Comparison of ENCODE assay signal across 26 cellular contexts in genomic region chr6:18753071-18753470, GRCh38.
"Had no signal": no experiment of that assay in that cellular context is flagged by ENCODE, and none has a peak within 500 bp of the region (broad histone marks: within the 10 kb centered on the region; RNA-seq: fewer than 3 reads in every experiment).

No MANE protein-coding gene starts in this region.

- H3K27me3 ChIP-seq: ascending aorta, body of pancreas, MG63, Peyer's patch had no signal

- H3K9me3 Mint-ChIP-seq: activated naive CD4-positive, alpha-beta T cell treated with anti-CD3 and anti-CD28 coated beads, Interleukin-2, amount 50 U/mL, for 24 hours; activated naive CD8-positive, alpha-beta T cell treated with anti-CD3 and anti-CD28 coated beads, Interleukin-2, amount 50 U/mL, for 24 hours; T-helper 1 cell treated with Interleukin-12 subunit alpha and Interleukin-12 subunit beta and Interleukin-4 antibody, amounts not matched to agents 30 μg/mL and 1 μg/mL, for 36 hours had no signal

- H3K4me3 ChIP-seq: ascending aorta, body of pancreas, MG63, Peyer's patch, SJSA1 had no signal

- ATAC-seq: activated CD8-positive, alpha-beta T cell treated with anti-CD3 and anti-CD28 coated beads, Interleukin-2, amount 10 ng/mL, durations not matched to agents 7 days and 5 days; activated naive CD8-positive, alpha-beta T cell treated with anti-CD3 and anti-CD28 coated beads, Interleukin-2, amount 50 U/mL, for 24 hours; body of pancreas; SK-N-SH treated with all-trans-retinoic acid at 6 μM for 48 hours had no signal

- H3K4me1 ChIP-seq: body of pancreas, Peyer's patch had no signal

- H3K4me3 Mint-ChIP-seq: activated CD8-positive, alpha-beta T cell treated with anti-CD3 and anti-CD28 coated beads, Interleukin-2, amount 10 ng/mL, durations not matched to agents 7 days and 5 days; activated naive CD4-positive, alpha-beta T cell treated with anti-CD3 and anti-CD28 coated beads, Interleukin-2, amount 50 U/mL, for 24 hours; activated naive CD8-positive, alpha-beta T cell treated with anti-CD3 and anti-CD28 coated beads, Interleukin-2, amount 50 U/mL, for 24 hours; T-helper 1 cell treated with Interleukin-12 subunit alpha and Interleukin-12 subunit beta and Interleukin-4 antibody, amounts not matched to agents 30 μg/mL and 1 μg/mL, for 36 hours had no signal

- H3K27ac ChIP-seq: ascending aorta, body of pancreas, Peyer's patch, RWPE1, SJSA1 had no signal

- DNase-seq: activated CD4-positive, alpha-beta T cell treated with anti-CD3 and anti-CD28 coated beads for 48 hours; activated CD4-positive, alpha-beta T cell treated with anti-CD3 and anti-CD28 coated beads, Interleukin-2, amount 50 U/mL, for 4 hours; activated CD4-positive, CD25-positive, alpha-beta regulatory T cell treated with anti-CD3 and anti-CD28 coated beads, Interleukin-2, amount 50 U/mL, for 72 hours; activated CD8-positive, alpha-beta memory T cell treated with anti-CD3 and anti-CD28 coated beads, Interleukin-2, amount 50 U/mL, for 48 hours; activated CD8-positive, alpha-beta T cell treated with anti-CD3 and anti-CD28 coated beads, Interleukin-2, amount 10 ng/mL, durations not matched to agents 7 days and 5 days; activated naive CD8-positive, alpha-beta T cell treated with anti-CD3 and anti-CD28 coated beads, Interleukin-2, amount 50 U/mL, for 24 hours; activated T-cell treated with anti-CD3 and anti-CD28 coated beads, Interleukin-2, amount 50 U/mL, for 1 hour; amniotic stem cell; body of pancreas; MG63; MV-4-11; NCI-H1092 treated with DMSO at 0.1 percent for 48 hours; NCI-H1417 treated with DMSO at 0.1 percent for 48 hours; NCI-H1694; NCI-H2029; NCI-H2107; NCI-H2171 treated with DMSO at 0.1 percent for 48 hours; NCI-H510A treated with DMSO at 0.1 percent for 48 hours; Peyer's patch; SHP77 had no signal

- H3K4me1 Mint-ChIP-seq: activated naive CD4-positive, alpha-beta T cell treated with anti-CD3 and anti-CD28 coated beads, Interleukin-2, amount 50 U/mL, for 24 hours; activated naive CD8-positive, alpha-beta T cell treated with anti-CD3 and anti-CD28 coated beads, Interleukin-2, amount 50 U/mL, for 24 hours had no signal

- H3K27ac Mint-ChIP-seq: activated CD8-positive, alpha-beta T cell treated with anti-CD3 and anti-CD28 coated beads, Interleukin-2, amount 10 ng/mL, durations not matched to agents 7 days and 5 days; activated naive CD4-positive, alpha-beta T cell treated with anti-CD3 and anti-CD28 coated beads, Interleukin-2, amount 50 U/mL, for 24 hours; activated naive CD8-positive, alpha-beta T cell treated with anti-CD3 and anti-CD28 coated beads, Interleukin-2, amount 50 U/mL, for 24 hours; T-helper 1 cell treated with Interleukin-12 subunit alpha and Interleukin-12 subunit beta and Interleukin-4 antibody, amounts not matched to agents 30 μg/mL and 1 μg/mL, for 36 hours had no signal

- H3K36me3 Mint-ChIP-seq: activated naive CD4-positive, alpha-beta T cell treated with anti-CD3 and anti-CD28 coated beads, Interleukin-2, amount 50 U/mL, for 24 hours had no signal

- H3K36me3 ChIP-seq: ascending aorta, MG63, Peyer's patch, SJSA1 had no signal
